ENCODE assay signal across 23 cellular contexts in genomic region chr11:115180272-115180671, GRCh38.
DNase-seq lines count a peak whose midpoint lies in the region; ATAC-seq and TF ChIP-seq lines count a peak whose summit lies in the region.
"Had no signal": no experiment of that assay in that cellular context is flagged by ENCODE, and none has a peak within 500 bp of the region (broad histone marks: within the 10 kb centered on the region; RNA-seq: fewer than 3 reads in every experiment).

No MANE protein-coding gene starts in this region.

- TF ChIP-seq CTCF in neural progenitor cell (IDR thresholded peaks at IDR 0.05) (no peak), endothelial cell (IDR thresholded peaks at IDR 0.05; ENCODE audit: unreplicated experiment) (no peak)

- H3K4me3 Mint-ChIP-seq in neural progenitor cell (no peak overlapping the region), endothelial cell (ENCODE audit: unreplicated experiment) (no peak overlapping the region)
- H3K4me3 Mint-ChIP-seq: CD8-positive, alpha-beta T cell had no signal

- H3K9me3 ChIP-seq in neural progenitor cell (ENCODE audit: low read depth) = no peaks in the 10 kb centered on the region

- H3K36me3 Mint-ChIP-seq in neural progenitor cell (peaks cover 4% of the 10 kb centered on the region), endothelial cell (ENCODE audit: low read depth, unreplicated experiment) (no peaks in the 10 kb centered on the region)
- H3K36me3 Mint-ChIP-seq: CD8-positive, alpha-beta T cell had no signal

- peaks cover 58% of the 10 kb centered on the region for H3K4me1 ChIP-seq in neural progenitor cell

- no peaks in the 10 kb centered on the region for H3K27me3 ChIP-seq in neural progenitor cell

- no peak overlapping the region for H3K27ac Mint-ChIP-seq in neural progenitor cell
- H3K27ac Mint-ChIP-seq in endothelial cell (ENCODE audit: unreplicated experiment) = no peak overlapping the region
- H3K27ac Mint-ChIP-seq: CD8-positive, alpha-beta T cell had no signal

- peaks cover 2% of the 10 kb centered on the region for H3K27me3 Mint-ChIP-seq in neural progenitor cell (ENCODE audit: insufficient read depth, low read depth)
- no peaks in the 10 kb centered on the region for H3K27me3 Mint-ChIP-seq in endothelial cell (ENCODE audit: unreplicated experiment)

- peaks cover 3% of the 10 kb centered on the region for H3F3A ChIP-seq in neural progenitor cell (ENCODE audit: low read depth)

- no peak overlapping the region for H2AFZ ChIP-seq in neural progenitor cell (replicated peaks)

- no peak for ATAC-seq in HG03039 (IDR thresholded peaks at IDR 0.05; ENCODE audit: unreplicated experiment)
- ATAC-seq: CD8-positive, alpha-beta T cell; HCT116 had no signal

- H3K9me3 Mint-ChIP-seq in neural progenitor cell (no peaks in the 10 kb centered on the region), endothelial cell (ENCODE audit: unreplicated experiment) (no peaks in the 10 kb centered on the region)
- H3K9me3 Mint-ChIP-seq: CD8-positive, alpha-beta T cell had no signal

- no peaks in the 10 kb centered on the region for H3K79me2 ChIP-seq in neural progenitor cell (ENCODE audit: low read depth)

- H3K4me3 ChIP-seq in neural progenitor cell = no peak overlapping the region

- H3K9ac ChIP-seq in neural progenitor cell = no peak overlapping the region

- H3K4me2 ChIP-seq in neural progenitor cell = no peak overlapping the region

- no peak overlapping the region for H3K27ac ChIP-seq in neural progenitor cell
- H3K27ac ChIP-seq: 22Rv1 had no signal

- H4K20me1 ChIP-seq in neural progenitor cell (ENCODE audit: low read depth) = no peaks in the 10 kb centered on the region

- DNase-seq in DMS79 treated with DMSO at 0.1 percent for 48 hours (lab: John Stamatoyannopoulos, UW) (peak; percentile 17), DMS79 (lab: John Stamatoyannopoulos, UW) (no peak), NCI-H2227 (lab: John Stamatoyannopoulos, UW; ENCODE audit: unreplicated experiment) (peak; percentile 7), SK-N-DZ (ENCODE audit: low spot score) (peak; percentile 8), neural progenitor cell (ENCODE audit: low spot score) (peak; percentile 34), endothelial cell (ENCODE audit: low spot score) (no peak), NCI-H2171 (lab: John Stamatoyannopoulos, UW) (no peak)
- DNase-seq: ACHN; C1 segment of cervical spinal cord; Calu3; CD8-positive, alpha-beta T cell; DMS153; GDM1; Kasumi-1; NCI-H146; NCI-H2029; NCI-H2171 treated with DMSO at 0.1 percent for 48 hours; NCI-H510A treated with DMSO at 0.1 percent for 48 hours; NCI-H774; Right ventricle myocardium superior had no signal

- peaks cover 56% of the 10 kb centered on the region for H3K4me1 Mint-ChIP-seq in neural progenitor cell
- H3K4me1 Mint-ChIP-seq in endothelial cell (ENCODE audit: unreplicated experiment) = peaks cover under 1% of the 10 kb centered on the region

- no peaks in the 10 kb centered on the region for H3K36me3 ChIP-seq in neural progenitor cell

Comparison
In these comparisons a context has a peak if more than half of its experiments do, and no peak if none do; other contexts are left out.
1. DNase-seq: peak in DMS79 treated with DMSO at 0.1 percent for 48 hours (single experiment), NCI-H2227 (single experiment), SK-N-DZ (single experiment) and neural progenitor cell (single experiment); none in DMS79 (single experiment), endothelial cell (single experiment) and NCI-H2171 (single experiment).